8 cellular contexts compared by ENCODE assay signal in genomic region chr10:75400769-75401568, GRCh38. TPM values are rescaled to one million over a fixed set of nuclear protein-coding genes. Genes with fewer than 3 reads are reported as not detected.
A peak's percentile ranks its signal among the peaks of the same experiment; 100 is the strongest.
DNase-seq lines count a peak whose midpoint lies in the region; ATAC-seq, FAIRE-seq and TF ChIP-seq lines count a peak whose summit lies in the region.

No MANE protein-coding gene starts in this region.

- DNase-seq in activated CD4-positive, alpha-beta T cell treated with anti-CD3 and anti-CD28 coated beads, Interleukin-2, amount 10 ng/mL, durations not matched to agents 24 days and 14 days, result peak; percentile 69
- DNase-seq in activated CD4-positive, alpha-beta T cell treated with anti-CD3 and anti-CD28 coated beads for 1 hour, result no peak
- DNase-seq in NCI-H774 (lab: John Stamatoyannopoulos, UW) (peak; percentile 59), bronchial epithelial cell (ENCODE audit: low read depth) (no peak), left lung (peak; percentile 57 to 90), stomach (peak; percentile 58), GOT3 (lab: John Stamatoyannopoulos, UW) (no peak)

- TF ChIP-seq POLR2A in stomach (IDR thresholded peaks at IDR 0.05), result no peak

- ATAC-seq in HG02588 (IDR thresholded peaks at IDR 0.05; ENCODE audit: unreplicated experiment) (peak; percentile 7), left lung (peak; percentile 0)

- H3K4me3 ChIP-seq in bronchial epithelial cell (ENCODE audit: low read depth, low read length), result peak overlapping the region; percentile 95
- H3K4me3 ChIP-seq in left lung, result peak overlapping the region; percentile 85 to 87
- H3K4me3 ChIP-seq in stomach, result peak overlapping the region; percentile 75 to 98 (median 87)

- TF ChIP-seq EP300 in stomach (IDR thresholded peaks at IDR 0.05), result no peak

- H3K36me3 ChIP-seq in bronchial epithelial cell (ENCODE audit: control insufficient read depth, insufficient read depth, low read length) (peaks cover 6% of the 10 kb centered on the region), left lung (peaks cover 0 to 15% of the 10 kb centered on the region in 2 donors), stomach (peaks cover 6 to 18% (median 12%) of the 10 kb centered on the region in 4 donors)

- WGBS in stomach, 5 donors, result 0 to 2% (median 1%) methylated on average over 34 to 68 of the region's 68 CpGs

- TF ChIP-seq CTCF in bronchial epithelial cell (IDR thresholded peaks at IDR 0.05; ENCODE audit: insufficient read depth, low read length, severe bottlenecking) (no peak), left lung (IDR thresholded peaks at IDR 0.05) (no peak), stomach (IDR thresholded peaks at IDR 0.05) (no peak)

- H3K9me3 ChIP-seq in left lung (no peaks in the 10 kb centered on the region), stomach (no peaks in the 10 kb centered on the region)

- H3K27me3 Mint-ChIP-seq in activated CD4-positive, alpha-beta T cell treated with anti-CD3 and anti-CD28 coated beads, Interleukin-2, amount 10 ng/mL, durations not matched to agents 24 days and 14 days, result peaks cover 58% of the 10 kb centered on the region

- H3K4me1 Mint-ChIP-seq in activated CD4-positive, alpha-beta T cell treated with anti-CD3 and anti-CD28 coated beads, Interleukin-2, amount 10 ng/mL, durations not matched to agents 24 days and 14 days, result peaks cover 23% of the 10 kb centered on the region

- H3K27ac ChIP-seq in left lung (peak overlapping the region; percentile 95 to 98), stomach (peak overlapping the region; percentile 92 to 99 (median 96))

- no peaks in the 10 kb centered on the region for H3K9me3 Mint-ChIP-seq in activated CD4-positive, alpha-beta T cell treated with anti-CD3 and anti-CD28 coated beads, Interleukin-2, amount 10 ng/mL, durations not matched to agents 24 days and 14 days

- intact Hi-C loops in activated CD4-positive, alpha-beta T cell treated with anti-CD3 and anti-CD28 coated beads, Interleukin-2, amount 10 ng/mL, durations not matched to agents 24 days and 14 days (cut with micrococcal nuclease), result no loop called here
- intact Hi-C loops in left lung (cut with DNase I) (loop anchor here in 1 of 2 donors (10.0 kb wide), 1 partner anchor 514 kb away; no protein-coding TSS in a partner anchor), stomach (cut with DNase I; ENCODE audit: low total_unique reads) (no loop called here)

- FAIRE-seq in bronchial epithelial cell (lab: Jason Lieb, UNC), result no peak

- peak overlapping the region; percentile 79 for H3K4me3 Mint-ChIP-seq in activated CD4-positive, alpha-beta T cell treated with anti-CD3 and anti-CD28 coated beads, Interleukin-2, amount 10 ng/mL, durations not matched to agents 24 days and 14 days

- H3K4me1 ChIP-seq in left lung, result peaks cover 3 to 47% of the 10 kb centered on the region in 2 donors
- peaks cover 14 to 58% (median 45%) of the 10 kb centered on the region in 4 donors for H3K4me1 ChIP-seq in stomach

- H3K27me3 ChIP-seq in bronchial epithelial cell (ENCODE audit: control insufficient read depth, insufficient read depth, low read length) (no peaks in the 10 kb centered on the region), left lung (peaks cover 0 to 96% of the 10 kb centered on the region in 2 donors), stomach (peaks cover 0 to 50% (median 0%) of the 10 kb centered on the region in 3 donors)

- peaks cover 5% of the 10 kb centered on the region for H3K36me3 Mint-ChIP-seq in activated CD4-positive, alpha-beta T cell treated with anti-CD3 and anti-CD28 coated beads, Interleukin-2, amount 10 ng/mL, durations not matched to agents 24 days and 14 days (ENCODE audit: low read depth)

- H3K27ac Mint-ChIP-seq in activated CD4-positive, alpha-beta T cell treated with anti-CD3 and anti-CD28 coated beads, Interleukin-2, amount 10 ng/mL, durations not matched to agents 24 days and 14 days, result no peak overlapping the region

RNA-seq across cellular contexts. Expression of gene ZNF503, which starts 0.6 kb away (rescaled TPM):
- 0.07 and 0.09 TPM in 2 replicates for total RNA-seq in activated CD4-positive, alpha-beta T cell treated with anti-CD3 and anti-CD28 coated beads, Interleukin-2, amount 10 ng/mL, durations not matched to agents 24 days and 14 days
- total RNA-seq in bronchial epithelial cell, result 2.1 and 2.6 TPM in 2 replicates
- 10 to 100 TPM; 32.7 to 34.2 TPM for total RNA-seq in left lung
- total RNA-seq in stomach, result 10 to 100 TPM in 2 of 5 donors, 1 to 10 TPM in 3; 3.5 to 24.1 (median 8.2) TPM
- polyA plus RNA-seq in stomach, result 10 to 100 TPM; 10.5 to 16.2 (median 15.1) TPM

RNA-seq across cellular contexts. Expression of gene LRMDA, which starts 30.5 kb away (rescaled TPM):
- not detected in 2 replicates for total RNA-seq in activated CD4-positive, alpha-beta T cell treated with anti-CD3 and anti-CD28 coated beads, Interleukin-2, amount 10 ng/mL, durations not matched to agents 24 days and 14 days
- 1.6 and 3.1 TPM in 2 replicates for total RNA-seq in bronchial epithelial cell
- 10 to 100 TPM; 16.3 to 21.0 TPM for total RNA-seq in left lung
- 10 to 100 TPM in 1 of 5 donors, 1 to 10 TPM in 3, not detected in 1; 1.3 to 13.6 (median 6.5) TPM for total RNA-seq in stomach
- polyA plus RNA-seq in stomach, result 10 to 100 TPM; 16.9 to 30.2 (median 24.7) TPM

Comparison
In these comparisons a context has a peak if more than half of its experiments do, and no peak if none do; other contexts are left out.
1. DNase-seq: peak in activated CD4-positive, alpha-beta T cell treated with anti-CD3 and anti-CD28 coated beads, Interleukin-2, amount 10 ng/mL, durations not matched to agents 24 days and 14 days (single experiment), NCI-H774 (single experiment), left lung (2 of 2) and stomach (single experiment); none in activated CD4-positive, alpha-beta T cell treated with anti-CD3 and anti-CD28 coated beads for 1 hour (single experiment), bronchial epithelial cell (single experiment) and GOT3 (single experiment).
2. Peak in every context shown above with its lines, with median percentiles within 50 percentile points of each other: H3K4me3 ChIP-seq.